Comparison of ENCODE assay signal across 21 cellular contexts in the genomic region with DNA sequence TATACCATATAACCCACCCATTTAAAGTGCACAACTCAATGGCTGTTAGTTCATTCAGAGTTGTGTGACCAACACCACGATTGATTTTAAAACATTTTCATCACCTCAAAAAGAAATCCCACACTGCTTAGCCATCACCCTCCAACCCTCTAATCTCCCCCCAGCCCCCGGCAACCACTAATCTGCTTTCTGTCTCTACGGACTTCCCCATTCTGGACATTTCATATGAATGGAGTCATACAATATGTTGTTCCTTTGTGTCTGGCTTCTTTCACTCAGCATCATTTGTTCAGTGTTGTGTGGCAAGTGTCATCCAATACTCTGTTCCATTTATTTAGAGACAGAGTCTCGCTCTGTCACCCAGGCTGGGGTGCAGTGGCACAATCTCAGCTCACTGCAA. TPM values are rescaled to one million over a fixed set of nuclear protein-coding genes. Genes with fewer than 3 reads are reported as not detected.
DNase-seq lines count a peak whose midpoint lies in the region; ATAC-seq, FAIRE-seq and TF ChIP-seq lines count a peak whose summit lies in the region.
"Had no signal": no experiment of that assay in that cellular context is flagged by ENCODE, and none has a peak within 500 bp of the region (broad histone marks: within the 10 kb centered on the region; RNA-seq: fewer than 3 reads in every experiment).

No MANE protein-coding gene starts in this region.

- H3K4me2 ChIP-seq in BLaER1: peak overlapping the region; percentile 55; the same call in 1 of the 2 replicates
- no peak overlapping the region for H3K4me2 ChIP-seq in Karpas-422 (ENCODE audit: low read depth, low read length, poor library complexity, severe bottlenecking)
- H3K4me2 ChIP-seq: A549 had no signal

- 55 to 71% methylated on average over 4 of the region's 4 CpGs for WGBS in body of pancreas, 2 donors

- TF ChIP-seq POLR2A in GM12891 (IDR thresholded peaks at IDR 0.05; ENCODE audit: low read depth, low read length) (no peak), body of pancreas (IDR thresholded peaks at IDR 0.05) (no peak)

- H3K9me3 ChIP-seq in BLaER1 (no peaks in the 10 kb centered on the region), body of pancreas (no peaks in the 10 kb centered on the region), Karpas-422 (ENCODE audit: low read length) (no peaks in the 10 kb centered on the region)

- H3K9ac ChIP-seq in BLaER1: no peak overlapping the region
- H3K9ac ChIP-seq in Karpas-422 (ENCODE audit: low read length): no peak overlapping the region

- H3K9me2 ChIP-seq in Karpas-422 (replicated peaks; ENCODE audit: insufficient read depth, low read length): no peaks in the 10 kb centered on the region

- no peak for TF ChIP-seq CTCF in body of pancreas (IDR thresholded peaks at IDR 0.05)

- H2AFZ ChIP-seq in Karpas-422 (ENCODE audit: low read length): no peak overlapping the region

- DNase-seq in GM12891 (ENCODE audit: insufficient read length, low spot score) (no peak), OCI-M1 (lab: John Stamatoyannopoulos, UW) (peak; percentile 59), body of pancreas (no peak), RCC 7860 (ENCODE audit: low spot score) (no peak), dedifferentiated amniotic fluid mesenchymal stem cell (ENCODE audit: extremely low spot score) (no peak), Karpas-422 (no peak)
- DNase-seq: CD8-positive, alpha-beta memory T cell; DMS79; H7; MG63; NCI-H1694; NCI-H2081 treated with DMSO at 0.1 percent for 48 hours; NCI-H510A; NCI-H748 treated with DMSO at 0.1 percent for 48 hours; Right ventricle myocardium superior; T-cell had no signal

- peaks cover 36% of the 10 kb centered on the region for H3K4me1 ChIP-seq in BLaER1
- peaks cover 11% of the 10 kb centered on the region for H3K4me1 ChIP-seq in body of pancreas
- no peaks in the 10 kb centered on the region for H3K4me1 ChIP-seq in Karpas-422 (ENCODE audit: low read length)

- H3K27ac ChIP-seq in BLaER1 (no peak overlapping the region), body of pancreas (peak overlapping the region in 3 of 4 donors; percentile 67 to 78 (median 70)), Karpas-422 (ENCODE audit: low read length) (no peak overlapping the region)
- H3K27ac ChIP-seq: A549, HL-60 had no signal

- H3K36me3 ChIP-seq in BLaER1 (no peaks in the 10 kb centered on the region), body of pancreas (replicated peaks in 1 of 2; ENCODE audit: insufficient read depth in 1 of 2, low read depth in 2 of 2) (no peaks in the 10 kb centered on the region), Karpas-422 (ENCODE audit: insufficient read depth, low read length) (no peaks in the 10 kb centered on the region)
- H3K36me3 ChIP-seq: MG63 had no signal

- ATAC-seq in body of pancreas (no peak), HG03442 (IDR thresholded peaks at IDR 0.05; ENCODE audit: unreplicated experiment) (no peak)
- ATAC-seq: A549, T-cell had no signal

- H3K4me3 ChIP-seq in BLaER1: no peak overlapping the region
- H3K4me3 ChIP-seq in body of pancreas: no peak overlapping the region
- H3K4me3 ChIP-seq in Karpas-422 (ENCODE audit: low read length): no peak overlapping the region
- H3K4me3 ChIP-seq: A549, MG63 had no signal

- H3K27me3 ChIP-seq in BLaER1 (peaks cover 18% of the 10 kb centered on the region), body of pancreas (no peaks in the 10 kb centered on the region), Karpas-422 (ENCODE audit: low read length) (no peaks in the 10 kb centered on the region)

- H4K20me1 ChIP-seq in BLaER1: no peaks in the 10 kb centered on the region
- H4K20me1 ChIP-seq in Karpas-422 (ENCODE audit: insufficient read depth, low read depth, low read length): no peaks in the 10 kb centered on the region

- no peaks in the 10 kb centered on the region for H3K79me2 ChIP-seq in Karpas-422 (ENCODE audit: low read length)

- intact Hi-C loops in body of pancreas (cut with DNase I): loop anchor here (10.0 kb wide), 1 partner anchor 215 kb away; no protein-coding TSS in a partner anchor

- no peak for FAIRE-seq in GM12891 (lab: Jason Lieb, UNC)
- no peak for FAIRE-seq in RCC 7860 (lab: Jason Lieb, UNC)
- FAIRE-seq: A549 had no signal

TF ChIP-seq in GM12891, 5 proteins besides CTCF, POLR2A, EP300 and RAD21:
- TF ChIP-seq PAX5 (IDR thresholded peaks at IDR 0.05; ENCODE audit: insufficient read depth, low read length, severe bottlenecking): no peak
- no peak for TF ChIP-seq POU2F2 (IDR thresholded peaks at IDR 0.05; ENCODE audit: low read depth, low read length)
- TF ChIP-seq SPI1 (IDR thresholded peaks at IDR 0.05; ENCODE audit: low read depth, low read length): peak; percentile 43

RNA-seq across cellular contexts. Expression of gene PNMA8B, which starts 4.0 kb away (rescaled TPM):
- not detected for polyA plus RNA-seq in GM12891 (2012; ENCODE audit: low read depth, missing spikeins)
- 1 to 10 TPM; 2.1 to 2.6 TPM for total RNA-seq in body of pancreas
- total RNA-seq in Karpas-422 (2014; rRNA removed; shearing (Covaris generic); ENCODE audit: low replicate concordance): not detected in 2 replicates
- total RNA-seq: HT1080 had no signal
- polyA plus RNA-seq: A549; CD8-positive, alpha-beta memory T cell had no signal

RNA-seq across cellular contexts. Expression of gene PNMA8A, which starts 28.3 kb away (rescaled TPM):
- polyA plus RNA-seq in GM12891 (2012; ENCODE audit: low read depth, missing spikeins): 0.05 TPM
- 1 to 10 TPM; 4.3 to 6.5 TPM for total RNA-seq in body of pancreas
- total RNA-seq in Karpas-422 (2014; rRNA removed; shearing (Covaris generic); ENCODE audit: low replicate concordance): not detected in 2 replicates
- total RNA-seq: HT1080 had no signal
- polyA plus RNA-seq: CD8-positive, alpha-beta memory T cell had no signal

Comparison
In these comparisons a context has a peak if more than half of its experiments do, and no peak if none do; other contexts are left out.
1. H3K27ac ChIP-seq: peak in body of pancreas (3 of 4); none in BLaER1 (single experiment) and Karpas-422 (single experiment).